1 cellular context compared by ENCODE assay signal in the genomic region with DNA sequence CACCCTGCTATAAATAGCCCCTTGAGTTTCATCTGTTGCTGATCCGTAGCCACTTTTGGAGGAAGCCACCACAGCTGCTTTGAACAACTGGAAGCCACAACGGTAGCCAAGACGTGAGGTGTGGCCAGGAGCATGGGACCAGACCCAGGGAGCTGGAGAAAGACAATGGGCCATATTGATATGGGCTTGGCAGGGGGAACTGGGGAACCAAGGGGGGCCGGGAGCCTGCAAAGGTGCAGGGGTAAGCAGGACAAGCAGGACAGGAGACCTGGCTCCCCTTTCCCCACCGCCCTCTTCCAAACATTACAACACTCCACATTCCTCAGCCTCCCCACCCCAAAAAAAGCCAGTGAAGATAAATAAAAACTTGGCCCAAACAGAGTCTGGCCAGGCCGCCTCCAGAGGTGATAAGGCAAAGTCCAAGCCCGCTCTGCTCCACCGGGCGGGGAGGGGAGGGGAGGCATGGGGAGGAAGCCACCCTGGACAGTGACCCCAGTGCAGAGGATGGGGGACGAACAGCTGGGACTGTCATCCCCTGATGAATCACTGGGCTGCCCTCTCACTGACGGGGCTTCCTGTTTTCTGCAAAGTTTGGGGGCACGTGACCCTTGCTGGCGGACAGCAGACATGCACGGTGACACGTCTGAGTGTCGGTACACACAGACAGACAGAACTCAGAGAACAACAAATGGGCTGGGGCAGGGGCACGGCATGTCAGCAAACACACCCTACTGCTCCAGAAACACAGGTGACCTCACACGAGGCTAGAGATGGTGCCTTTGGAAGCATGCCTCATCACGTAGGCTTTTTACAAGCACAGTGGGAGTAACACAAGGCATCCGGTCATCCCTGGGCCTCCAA.
A peak's percentile ranks its signal among the peaks of the same experiment; 100 is the strongest.
TF ChIP-seq lines count a peak whose summit lies in the region.

No MANE protein-coding gene starts in this region.

TF ChIP-seq in HepG2, 621 proteins besides CTCF, POLR2A, EP300 and RAD21 (continued from another document):
- TF ChIP-seq, protein P1, sequence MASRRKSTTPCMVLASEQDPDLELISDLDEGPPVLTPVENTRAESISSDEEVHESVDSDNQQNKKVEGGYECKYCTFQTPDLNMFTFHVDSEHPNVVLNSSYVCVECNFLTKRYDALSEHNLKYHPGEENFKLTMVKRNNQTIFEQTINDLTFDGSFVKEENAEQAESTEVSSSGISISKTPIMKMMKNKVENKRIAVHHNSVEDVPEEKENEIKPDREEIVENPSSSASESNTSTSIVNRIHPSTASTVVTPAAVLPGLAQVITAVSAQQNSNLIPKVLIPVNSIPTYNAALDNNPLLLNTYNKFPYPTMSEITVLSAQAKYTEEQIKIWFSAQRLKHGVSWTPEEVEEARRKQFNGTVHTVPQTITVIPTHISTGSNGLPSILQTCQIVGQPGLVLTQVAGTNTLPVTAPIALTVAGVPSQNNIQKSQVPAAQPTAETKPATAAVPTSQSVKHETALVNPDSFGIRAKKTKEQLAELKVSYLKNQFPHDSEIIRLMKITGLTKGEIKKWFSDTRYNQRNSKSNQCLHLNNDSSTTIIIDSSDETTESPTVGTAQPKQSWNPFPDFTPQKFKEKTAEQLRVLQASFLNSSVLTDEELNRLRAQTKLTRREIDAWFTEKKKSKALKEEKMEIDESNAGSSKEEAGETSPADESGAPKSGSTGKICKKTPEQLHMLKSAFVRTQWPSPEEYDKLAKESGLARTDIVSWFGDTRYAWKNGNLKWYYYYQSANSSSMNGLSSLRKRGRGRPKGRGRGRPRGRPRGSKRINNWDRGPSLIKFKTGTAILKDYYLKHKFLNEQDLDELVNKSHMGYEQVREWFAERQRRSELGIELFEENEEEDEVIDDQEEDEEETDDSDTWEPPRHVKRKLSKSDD (CRISPR knock-in tag; IDR thresholded peaks at IDR 0.05; ENCODE audit: low read depth): peak; percentile 80; the same call in 1 of the 2 replicates
- TF ChIP-seq FOSL2 (CRISPR knock-in tag; IDR thresholded peaks at IDR 0.05): peak; percentile 99
- TF ChIP-seq SP140L (CRISPR knock-in tag; IDR thresholded peaks at IDR 0.05; ENCODE audit: borderline replicate concordance): peak; percentile 95; the same call in 1 of the 2 replicates
- TF ChIP-seq, protein P2, sequence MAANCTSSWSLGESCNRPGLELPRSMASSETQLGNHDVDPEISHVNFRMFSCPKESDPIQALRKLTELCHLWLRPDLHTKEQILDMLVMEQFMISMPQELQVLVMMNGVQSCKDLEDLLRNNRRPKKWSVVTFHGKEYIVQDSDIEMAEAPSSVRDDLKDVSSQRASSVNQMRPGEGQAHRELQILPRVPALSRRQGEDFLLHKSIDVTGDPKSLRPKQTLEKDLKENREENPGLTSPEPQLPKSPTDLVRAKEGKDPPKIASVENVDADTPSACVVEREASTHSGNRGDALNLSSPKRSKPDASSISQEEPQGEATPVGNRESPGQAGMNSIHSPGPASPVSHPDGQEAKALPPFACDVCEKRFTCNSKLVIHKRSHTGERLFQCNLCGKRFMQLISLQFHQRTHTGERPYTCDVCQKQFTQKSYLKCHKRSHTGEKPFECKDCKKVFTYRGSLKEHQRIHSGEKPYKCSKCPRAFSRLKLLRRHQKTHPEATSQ (CRISPR knock-in tag; IDR thresholded peaks at IDR 0.05; ENCODE audit: borderline replicate concordance): peak; percentile 94; the same call in 1 of the 2 replicates
- peak; percentile 89 for TF ChIP-seq RFXANK (CRISPR knock-in tag; IDR thresholded peaks at IDR 0.05)
- TF ChIP-seq, protein P3, sequence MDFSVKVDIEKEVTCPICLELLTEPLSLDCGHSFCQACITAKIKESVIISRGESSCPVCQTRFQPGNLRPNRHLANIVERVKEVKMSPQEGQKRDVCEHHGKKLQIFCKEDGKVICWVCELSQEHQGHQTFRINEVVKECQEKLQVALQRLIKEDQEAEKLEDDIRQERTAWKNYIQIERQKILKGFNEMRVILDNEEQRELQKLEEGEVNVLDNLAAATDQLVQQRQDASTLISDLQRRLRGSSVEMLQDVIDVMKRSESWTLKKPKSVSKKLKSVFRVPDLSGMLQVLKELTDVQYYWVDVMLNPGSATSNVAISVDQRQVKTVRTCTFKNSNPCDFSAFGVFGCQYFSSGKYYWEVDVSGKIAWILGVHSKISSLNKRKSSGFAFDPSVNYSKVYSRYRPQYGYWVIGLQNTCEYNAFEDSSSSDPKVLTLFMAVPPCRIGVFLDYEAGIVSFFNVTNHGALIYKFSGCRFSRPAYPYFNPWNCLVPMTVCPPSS (IDR thresholded peaks at IDR 0.05): no peak
- TF ChIP-seq ZNF331 (CRISPR knock-in tag; IDR thresholded peaks at IDR 0.05): peak; percentile 93
- no peak for TF ChIP-seq CHD4 (IDR thresholded peaks at IDR 0.05; ENCODE audit: borderline replicate concordance, low read length)
- no peak for TF ChIP-seq ZNF703 (CRISPR knock-in tag; IDR thresholded peaks at IDR 0.05; ENCODE audit: borderline replicate concordance)
- TF ChIP-seq, protein P4, sequence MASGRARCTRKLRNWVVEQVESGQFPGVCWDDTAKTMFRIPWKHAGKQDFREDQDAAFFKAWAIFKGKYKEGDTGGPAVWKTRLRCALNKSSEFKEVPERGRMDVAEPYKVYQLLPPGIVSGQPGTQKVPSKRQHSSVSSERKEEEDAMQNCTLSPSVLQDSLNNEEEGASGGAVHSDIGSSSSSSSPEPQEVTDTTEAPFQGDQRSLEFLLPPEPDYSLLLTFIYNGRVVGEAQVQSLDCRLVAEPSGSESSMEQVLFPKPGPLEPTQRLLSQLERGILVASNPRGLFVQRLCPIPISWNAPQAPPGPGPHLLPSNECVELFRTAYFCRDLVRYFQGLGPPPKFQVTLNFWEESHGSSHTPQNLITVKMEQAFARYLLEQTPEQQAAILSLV (CRISPR knock-in tag; IDR thresholded peaks at IDR 0.05; ENCODE audit: borderline replicate concordance): peak; percentile 99
